ENCODE assay signal across 8 cellular contexts in the genomic region with DNA sequence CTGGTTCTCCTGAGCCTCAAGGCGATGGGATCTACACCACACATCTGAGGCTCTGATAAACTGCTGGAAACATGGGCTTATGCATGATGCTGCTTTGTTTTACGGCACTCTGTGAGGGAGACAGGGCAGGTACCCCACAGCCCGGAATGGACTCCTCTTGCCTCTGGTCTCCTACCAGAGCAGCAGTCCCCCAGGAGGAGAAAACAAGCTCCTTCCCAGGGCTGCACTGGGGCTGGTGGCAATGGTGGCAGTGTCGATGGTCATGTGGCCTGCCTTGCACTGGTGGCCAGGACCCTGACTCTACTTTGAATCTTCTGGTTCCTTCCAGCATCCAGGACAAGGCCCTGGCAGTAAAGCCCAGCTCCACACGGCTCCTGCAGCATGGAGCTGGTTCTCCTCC.
A peak's percentile ranks its signal among the peaks of the same experiment; 100 is the strongest.
DNase-seq lines count a peak whose midpoint lies in the region; ATAC-seq and TF ChIP-seq lines count a peak whose summit lies in the region.

No MANE protein-coding gene starts in this region.

- H3K4me1 Mint-ChIP-seq in stimulated activated naive CD8-positive, alpha-beta T cell treated with anti-CD3 and anti-CD28 coated beads, Interleukin-15, Interleukin-2, amounts not matched to agents 100 ng/mL and 50 ng/mL, for 24 hours (ENCODE audit: low read depth), result peaks cover 64% of the 10 kb centered on the region
- peaks cover 61% of the 10 kb centered on the region for H3K4me1 Mint-ChIP-seq in dendritic cell treated with granulocyte-macrophage colony-stimulating factor and Interleukin-4, amounts not matched to agents 40 ng/mL and 50 ng/mL, for 4 days (ENCODE audit: low read depth)

- DNase-seq in stimulated activated naive CD8-positive, alpha-beta T cell treated with anti-CD3 and anti-CD28 coated beads, Interleukin-15, Interleukin-2, amounts not matched to agents 100 U/mL and 50 U/mL, for 24 hours, result no peak
- no peak for DNase-seq in psoas muscle
- no peak for DNase-seq in hepatic stellate cell (ENCODE audit: low spot score)
- DNase-seq in OCI-M1 (lab: John Stamatoyannopoulos, UW), result no peak
- no peak for DNase-seq in GM20000 (ENCODE audit: low spot score)
- no peak for DNase-seq in NCI-H69 (lab: John Stamatoyannopoulos, UW)

- peak overlapping the region; percentile 61 for H3K27ac Mint-ChIP-seq in stimulated activated naive CD8-positive, alpha-beta T cell treated with anti-CD3 and anti-CD28 coated beads, Interleukin-15, Interleukin-2, amounts not matched to agents 100 ng/mL and 50 ng/mL, for 24 hours
- H3K27ac Mint-ChIP-seq in dendritic cell treated with granulocyte-macrophage colony-stimulating factor and Interleukin-4, amounts not matched to agents 40 ng/mL and 50 ng/mL, for 4 days, result peak overlapping the region; percentile 85

- H3K36me3 Mint-ChIP-seq in stimulated activated naive CD8-positive, alpha-beta T cell treated with anti-CD3 and anti-CD28 coated beads, Interleukin-15, Interleukin-2, amounts not matched to agents 100 ng/mL and 50 ng/mL, for 24 hours (ENCODE audit: low read depth), result no peaks in the 10 kb centered on the region
- H3K36me3 Mint-ChIP-seq in dendritic cell treated with granulocyte-macrophage colony-stimulating factor and Interleukin-4, amounts not matched to agents 40 ng/mL and 50 ng/mL, for 4 days (ENCODE audit: low read depth), result no peaks in the 10 kb centered on the region

- no peaks in the 10 kb centered on the region for H3K9me3 Mint-ChIP-seq in stimulated activated naive CD8-positive, alpha-beta T cell treated with anti-CD3 and anti-CD28 coated beads, Interleukin-15, Interleukin-2, amounts not matched to agents 100 ng/mL and 50 ng/mL, for 24 hours
- H3K9me3 Mint-ChIP-seq in dendritic cell treated with granulocyte-macrophage colony-stimulating factor and Interleukin-4, amounts not matched to agents 40 ng/mL and 50 ng/mL, for 4 days, result no peaks in the 10 kb centered on the region

- H3K27me3 Mint-ChIP-seq in stimulated activated naive CD8-positive, alpha-beta T cell treated with anti-CD3 and anti-CD28 coated beads, Interleukin-15, Interleukin-2, amounts not matched to agents 100 ng/mL and 50 ng/mL, for 24 hours, result no peaks in the 10 kb centered on the region
- H3K27me3 Mint-ChIP-seq in dendritic cell treated with granulocyte-macrophage colony-stimulating factor and Interleukin-4, amounts not matched to agents 40 ng/mL and 50 ng/mL, for 4 days, result no peaks in the 10 kb centered on the region

- H3K27me3 ChIP-seq in psoas muscle (ENCODE audit: insufficient read depth in 3 of 3, low read length in 2 of 3), result no peaks in the 10 kb centered on the region

- peaks cover 24% of the 10 kb centered on the region for H3K4me1 ChIP-seq in psoas muscle

- no peak overlapping the region for H3K4me3 Mint-ChIP-seq in stimulated activated naive CD8-positive, alpha-beta T cell treated with anti-CD3 and anti-CD28 coated beads, Interleukin-15, Interleukin-2, amounts not matched to agents 100 ng/mL and 50 ng/mL, for 24 hours
- no peak overlapping the region for H3K4me3 Mint-ChIP-seq in dendritic cell treated with granulocyte-macrophage colony-stimulating factor and Interleukin-4, amounts not matched to agents 40 ng/mL and 50 ng/mL, for 4 days

- H3K36me3 ChIP-seq in psoas muscle (ENCODE audit: insufficient read depth in 1 of 2, low read depth in 1 of 2), result no peaks in the 10 kb centered on the region

- 80 to 88% (median 84%) methylated on average over 5 of the region's 5 CpGs for WGBS in psoas muscle, 3 donors

- TF ChIP-seq CTCF in psoas muscle (IDR thresholded peaks at IDR 0.05) (no peak), GM20000 (IDR thresholded peaks at IDR 0.05; ENCODE audit: extremely low read depth, missing control alignments) (no peak)

- ATAC-seq in stimulated activated naive CD8-positive, alpha-beta T cell treated with anti-CD3 and anti-CD28 coated beads, Interleukin-15, Interleukin-2, amounts not matched to agents 100 U/mL and 50 U/mL, for 24 hours, result no peak
- peak in 1 of 4 donors; percentile 1 for ATAC-seq in psoas muscle

- H3K4me3 ChIP-seq in psoas muscle, result no peak overlapping the region

- no peaks in the 10 kb centered on the region for H3K9me3 ChIP-seq in psoas muscle

- H3K27ac ChIP-seq in psoas muscle, result peak overlapping the region; percentile 90

- intact Hi-C loops in dendritic cell treated with granulocyte-macrophage colony-stimulating factor and Interleukin-4, amounts not matched to agents 40 ng/mL and 50 ng/mL, for 4 days (cut with micrococcal nuclease), result no loop called here
- intact Hi-C loops in psoas muscle (cut with DNase I), result loop anchor here (5.0 kb wide), 2 partner anchors 37 to 47 kb away; no protein-coding TSS in a partner anchor
